ENCODE assay signal across 12 cellular contexts in the genomic region with DNA sequence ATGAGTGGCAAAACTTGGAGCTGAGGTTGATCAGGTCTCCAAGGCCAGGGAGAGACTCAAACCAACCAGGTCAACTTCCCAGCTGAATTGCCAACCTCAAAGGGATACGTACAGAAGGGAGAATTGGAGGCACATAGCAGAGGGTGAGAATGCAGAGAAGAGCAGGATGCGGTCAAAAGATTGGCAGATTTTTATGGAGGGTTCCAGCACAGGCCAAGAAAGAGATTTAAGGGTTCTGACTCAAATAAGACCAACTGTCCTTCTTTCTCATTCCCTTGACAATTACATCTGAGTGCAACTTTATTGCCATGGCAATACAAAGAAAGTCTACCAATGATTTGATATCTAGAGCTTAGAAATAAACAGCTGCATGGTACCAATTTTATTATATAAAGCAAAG. TPM values are rescaled to one million over a fixed set of nuclear protein-coding genes. Genes with fewer than 3 reads are reported as not detected.
DNase-seq lines count a peak whose midpoint lies in the region; ATAC-seq and TF ChIP-seq lines count a peak whose summit lies in the region.
"Had no signal": no experiment of that assay in that cellular context is flagged by ENCODE, and none has a peak within 500 bp of the region (broad histone marks: within the 10 kb centered on the region; RNA-seq: fewer than 3 reads in every experiment).

No MANE protein-coding gene starts in this region.

- H3K27me3 ChIP-seq in brain microvascular endothelial cell (replicated peaks), result no peaks in the 10 kb centered on the region

- no peak overlapping the region for H3K27ac ChIP-seq in C4-2B
- H3K27ac ChIP-seq in brain microvascular endothelial cell, result no peak overlapping the region
- H3K27ac ChIP-seq: BLaER1 treated with 17β-estradiol and CSF1 and Interleukin-3, amounts not matched to agents 10 nM and 100 nM had no signal

- H3K4me3 ChIP-seq in brain microvascular endothelial cell (ENCODE audit: low read depth, low read length), result no peak overlapping the region
- H3K4me3 ChIP-seq: BLaER1 treated with 17β-estradiol and CSF1 and Interleukin-3, amounts not matched to agents 10 nM and 100 nM; HAP-1 had no signal

- DNase-seq in M059J (ENCODE audit: low read depth) (peak; percentile 45), fibroblast of gingiva (ENCODE audit: low read depth) (peak; percentile 58), brain microvascular endothelial cell (no peak)
- DNase-seq: CD4-positive, alpha-beta T cell; DMS79; KBM-7 had no signal

- H3K36me3 ChIP-seq in brain microvascular endothelial cell (replicated peaks), result no peaks in the 10 kb centered on the region
- H3K36me3 ChIP-seq: BLaER1 treated with 17β-estradiol and CSF1 and Interleukin-3, amounts not matched to agents 10 nM and 100 nM; HAP-1 had no signal

- no peak for ATAC-seq in HG03025 (IDR thresholded peaks at IDR 0.05; ENCODE audit: low FRiP score, unreplicated experiment)
- no peak for ATAC-seq in GM21390 (IDR thresholded peaks at IDR 0.05; ENCODE audit: unreplicated experiment)

- TF ChIP-seq CTCF in C4-2B (conservative IDR thresholded peaks at IDR 0.05) (peak; percentile 5; the same call in 1 of the 2 replicates), brain microvascular endothelial cell (IDR thresholded peaks at IDR 0.05; ENCODE audit: low read depth, low read length, missing control alignments) (no peak)

- in situ Hi-C loops in brain microvascular endothelial cell (cut with HindIII; ENCODE audit: low pct_ligation_motif_present, low sequenced_read_pairs), result loop anchor here (25.0 kb wide), 2 partner anchors 138 to 463 kb away; no protein-coding TSS in a partner anchor

RNA-seq across cellular contexts. Expression of gene SCG5, which starts 33.2 kb away (rescaled TPM):
- 67.9 and 75.2 TPM in 2 replicates for total RNA-seq in M059J (2014; rRNA removed; shearing (Covaris generic))
- total RNA-seq: CD4-positive, alpha-beta T cell; G401 had no signal

RNA-seq across cellular contexts. Expression of gene GREM1, which starts 43.1 kb away (rescaled TPM):
- total RNA-seq in M059J (2014; rRNA removed; shearing (Covaris generic)), result not detected in 2 replicates
- total RNA-seq: CD4-positive, alpha-beta T cell had no signal

RNA-seq across cellular contexts. Expression of gene ARHGAP11A, which starts 59.4 kb away (rescaled TPM):
- 34.8 and 36.1 TPM in 2 replicates for total RNA-seq in M059J (2014; rRNA removed; shearing (Covaris generic))
